ENCODE assay signal across 33 cellular contexts in genomic region chr4:173745765-173746164, GRCh38.
"Had no signal": no experiment of that assay in that cellular context is flagged by ENCODE, and none has a peak within 500 bp of the region (broad histone marks: within the 10 kb centered on the region; RNA-seq: fewer than 3 reads in every experiment).

No MANE protein-coding gene starts in this region.

- ATAC-seq: activated naive CD8-positive, alpha-beta T cell treated with anti-CD3 and anti-CD28 coated beads, Interleukin-2, amount 50 U/mL, for 24 hours; PC-3 had no signal

- DNase-seq: activated B cell treated with CpG ODN at 0.5 μM for 24 hours; activated CD4-positive, alpha-beta memory T cell treated with anti-CD3 and anti-CD28 coated beads for 36 hours; activated CD4-positive, alpha-beta T cell treated with anti-CD3 and anti-CD28 coated beads for 4 hours; activated CD4-positive, alpha-beta T cell treated with anti-CD3 and anti-CD28 coated beads, Interleukin-2, amount 50 U/mL, for 1 hour; activated CD4-positive, CD25-positive, alpha-beta regulatory T cell treated with anti-CD3 and anti-CD28 coated beads, Interleukin-2, amount 50 U/mL, for 72 hours; activated CD8-positive, alpha-beta memory T cell treated with anti-CD3 and anti-CD28 coated beads, Interleukin-2, amount 50 U/mL, for 4 hours; activated effector memory CD4-positive, alpha-beta T cell treated with Interleukin-2 at 50 U/mL for 16 hours; activated naive CD4-positive, alpha-beta T cell treated with anti-CD3 and anti-CD28 coated beads, Interleukin-2, amount 10 ng/mL, durations not matched to agents 7 days and 5 days; activated naive CD8-positive, alpha-beta T cell treated with anti-CD3 and anti-CD28 coated beads, Interleukin-2, amount 50 U/mL, for 24 hours; activated T-cell treated with anti-CD3 and anti-CD28 coated beads, Interleukin-2, amount 50 U/mL, for 48 hours; anterior cingulate cortex; central memory CD4-positive, alpha-beta T cell; Kasumi-1; KBM-7; MG63; MV-4-11; NCI-H1092; NCI-H146; NCI-H187; NCI-H2029 treated with DMSO at 0.1 percent for 48 hours; NCI-H2107; NCI-H2171; NCI-H226; NCI-H446 treated with DMSO at 0.1 percent for 48 hours; NCI-H524; PC-3; Peyer's patch; RPMI8226; SW 1271; T-helper 1 cell; T-helper 2 cell; T-helper 9 cell had no signal

- H3K27ac ChIP-seq: Peyer's patch, VCaP had no signal

- H3K36me3 ChIP-seq: MG63, Peyer's patch had no signal

- H3K4me1 ChIP-seq: Peyer's patch had no signal

- H3K27me3 ChIP-seq: MG63, Peyer's patch had no signal

- H3K4me3 ChIP-seq: MG63, Peyer's patch had no signal

- H3K9me3 ChIP-seq: MG63, Peyer's patch had no signal
